Comparison of ENCODE assay signal across 8 cellular contexts in genomic region chr2:96507957-96508520, GRCh38. TPM values are rescaled to one million over a fixed set of nuclear protein-coding genes. Genes with fewer than 3 reads are reported as not detected.
DNase-seq lines count a peak whose midpoint lies in the region; ATAC-seq and TF ChIP-seq lines count a peak whose summit lies in the region.

No MANE protein-coding gene starts in this region.

- peaks cover 20% of the 10 kb centered on the region for H3K4me1 Mint-ChIP-seq in progenitor cell of endocrine pancreas (ENCODE audit: low read depth)

- TF ChIP-seq CTCF in progenitor cell of endocrine pancreas (IDR thresholded peaks at IDR 0.05; ENCODE audit: unreplicated experiment) = peak; percentile 99
- peak; percentile 100 for TF ChIP-seq CTCF in upper lobe of right lung (IDR thresholded peaks at IDR 0.05)

- H3K27ac ChIP-seq in upper lobe of right lung = no peak overlapping the region

- H3K4me3 Mint-ChIP-seq in progenitor cell of endocrine pancreas (ENCODE audit: low read depth) = peak overlapping the region; percentile 50

- no peaks in the 10 kb centered on the region for H3K36me3 Mint-ChIP-seq in progenitor cell of endocrine pancreas (ENCODE audit: insufficient read depth)

- H3K36me3 ChIP-seq in upper lobe of right lung = no peaks in the 10 kb centered on the region

- peaks cover 21% of the 10 kb centered on the region for H3K4me1 ChIP-seq in upper lobe of right lung

- no peak overlapping the region for H3K4me3 ChIP-seq in Jurkat, Clone E6-1 (ENCODE audit: low read length)
- H3K4me3 ChIP-seq in upper lobe of right lung = peak overlapping the region; percentile 43

- H3K9me3 ChIP-seq in upper lobe of right lung = no peaks in the 10 kb centered on the region

- H3K27ac Mint-ChIP-seq in progenitor cell of endocrine pancreas = no peak overlapping the region

- intact Hi-C loops in Right ventricle myocardium inferior (cut with DNase I) (loop anchor here (2.0 to 5.0 kb wide), 5 partner anchors 37 to 369 kb away; partner anchors contain the start of genes ASTL, NCAPH and SNRNP200), upper lobe of right lung (cut with DNase I) (loop anchor here (5.0 kb wide), 1 partner anchor 101 kb away; no protein-coding TSS in a partner anchor)

- ATAC-seq in Right ventricle myocardium inferior = peak; percentile 89
- ATAC-seq in upper lobe of right lung = peak; percentile 88

- no peaks in the 10 kb centered on the region for H3K27me3 ChIP-seq in upper lobe of right lung

- DNase-seq in AG20443 (ENCODE audit: low spot score) (peak; percentile 90), GM19238 (ENCODE audit: insufficient read length, low spot score) (peak; percentile 81), SK-N-DZ (ENCODE audit: low spot score) (peak; percentile 64), Right ventricle myocardium inferior (ENCODE audit: missing footprints) (peak; percentile 92), progenitor cell of endocrine pancreas (ENCODE audit: low spot score, unreplicated experiment) (peak; percentile 87), upper lobe of right lung (peak; percentile 89)
- peak; percentile 39 for DNase-seq in Jurkat, Clone E6-1 (ENCODE audit: low read depth, low spot score)
- DNase-seq in activated gamma-delta T cell treated with anti-CD3 and anti-CD28 coated beads, Interleukin-2, amount 50 U/mL, for 16 hours (ENCODE audit: low read depth) = peak; percentile 85

- no peaks in the 10 kb centered on the region for H3K9me3 Mint-ChIP-seq in progenitor cell of endocrine pancreas (ENCODE audit: low read depth)

- peaks cover 28% of the 10 kb centered on the region for H3K27me3 Mint-ChIP-seq in progenitor cell of endocrine pancreas

RNA-seq across cellular contexts. Expression of gene NEURL3, which starts 2.9 kb away (rescaled TPM):
- polyA plus RNA-seq in Jurkat, Clone E6-1 (2012; ENCODE audit: insufficient read depth, insufficient read length) = not detected
- 0.42 TPM in 1 of 2 replicates, not detected in the other for polyA plus RNA-seq in SK-N-DZ (2014; cell fraction: cytosol; rRNA removed)
- not detected in 2 replicates for polyA plus RNA-seq in SK-N-DZ (2014; cell fraction: nucleus; rRNA removed)
- 0.14 TPM for total RNA-seq in Right ventricle myocardium inferior
- 0.78 and 0.86 TPM in 2 replicates for total RNA-seq in progenitor cell of endocrine pancreas
- 0.29 TPM for total RNA-seq in upper lobe of right lung

RNA-seq across cellular contexts. Expression of gene ARID5A, which starts 28.5 kb away (rescaled TPM):
- polyA plus RNA-seq in Jurkat, Clone E6-1 (2012; ENCODE audit: insufficient read depth, insufficient read length) = 16.3 TPM
- polyA plus RNA-seq in SK-N-DZ (2014; cell fraction: cytosol; rRNA removed) = 3.3 and 4.1 TPM in 2 replicates
- 4.4 and 9.8 TPM in 2 replicates for polyA plus RNA-seq in SK-N-DZ (2014; cell fraction: nucleus; rRNA removed)
- total RNA-seq in Right ventricle myocardium inferior (8.7 TPM), progenitor cell of endocrine pancreas (7.1 and 7.7 TPM in 2 replicates), upper lobe of right lung (32.8 TPM)

Comparison
In these comparisons a context has a peak if more than half of its experiments do, and no peak if none do; other contexts are left out.
1. DNase-seq: peak in every context shown above with its lines; median percentile 92 in Right ventricle myocardium inferior; 90 in AG20443; 89 in upper lobe of right lung; 87 in progenitor cell of endocrine pancreas; 85 in activated gamma-delta T cell treated with anti-CD3 and anti-CD28 coated beads, Interleukin-2, amount 50 U/mL, for 16 hours; 81 in GM19238; 64 in SK-N-DZ; 39 in Jurkat, Clone E6-1.